Comparison of ENCODE assay signal across 8 cellular contexts in the genomic region with DNA sequence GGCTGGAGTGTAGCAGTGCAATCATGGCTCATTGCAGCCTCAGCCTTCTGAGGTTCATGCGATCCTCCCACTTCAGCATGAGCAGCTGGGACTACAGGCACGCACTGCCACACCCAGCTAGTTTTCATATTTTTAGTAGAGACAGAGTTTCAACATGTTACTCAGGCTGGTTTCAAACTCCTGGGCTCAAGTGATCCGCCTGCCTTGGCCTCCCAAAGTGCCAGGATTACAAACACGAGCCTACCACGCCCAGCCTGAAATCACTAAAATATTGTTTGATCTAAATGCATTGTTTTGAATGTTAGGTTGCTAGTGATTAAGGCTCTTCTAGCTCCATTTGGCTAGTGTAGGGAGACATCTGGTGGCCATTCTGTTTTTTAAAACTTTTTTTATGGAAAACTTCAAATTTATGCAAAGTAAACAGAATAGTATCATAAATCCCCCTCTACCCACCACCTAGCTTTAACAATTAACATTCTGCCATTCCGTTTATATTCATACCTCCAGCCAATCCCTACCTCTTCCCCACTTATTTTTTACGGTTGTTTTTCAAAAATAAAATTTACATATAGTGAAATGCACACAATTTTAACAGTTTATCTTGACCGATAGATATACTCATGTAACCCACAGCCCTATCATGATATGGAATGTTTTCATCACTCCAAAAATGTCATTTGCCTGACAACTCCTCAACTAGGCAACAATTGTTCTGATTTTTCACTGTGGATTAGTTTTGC. TPM values are rescaled to one million over a fixed set of nuclear protein-coding genes. Genes with fewer than 3 reads are reported as not detected.
DNase-seq lines count a peak whose midpoint lies in the region; ATAC-seq, FAIRE-seq and TF ChIP-seq lines count a peak whose summit lies in the region.

No MANE protein-coding gene starts in this region.

- no peaks in the 10 kb centered on the region for H3K36me3 Mint-ChIP-seq in natural killer cell
- H3K36me3 Mint-ChIP-seq in natural killer cell treated with Interleukin-12 subunit alpha and Interleukin-12 subunit beta and Interleukin-15 and Interleukin-18, amount 100 ng/mL, for 72 hours = no peaks in the 10 kb centered on the region
- H3K36me3 Mint-ChIP-seq in activated T-cell treated with anti-CD3 and anti-CD28 coated beads, Interleukin-2, amount 50 U/mL, for 4 hours (ENCODE audit: insufficient read depth) = no peaks in the 10 kb centered on the region

- no peak for DNase-seq in natural killer cell
- no peak for DNase-seq in natural killer cell treated with Interleukin-12 subunit alpha and Interleukin-12 subunit beta and Interleukin-15 and Interleukin-18, amount 100 ng/mL, for 72 hours (ENCODE audit: low spot score)
- DNase-seq in NCI-H146 (lab: John Stamatoyannopoulos, UW) = peak; percentile 61
- no peak for DNase-seq in WERI-Rb-1
- DNase-seq in left cardiac atrium = peak; percentile 32
- peak; percentile 17 for DNase-seq in small intestine
- DNase-seq in RCC 7860 (ENCODE audit: low spot score) = no peak
- no peak for DNase-seq in activated T-cell treated with anti-CD3 and anti-CD28 coated beads, Interleukin-2, amount 50 U/mL, for 4 hours

- intact Hi-C loops in natural killer cell (cut with micrococcal nuclease) (loop anchor here (2.0 to 5.0 kb wide), 2 partner anchors 123 to 275 kb away; no protein-coding TSS in a partner anchor), left cardiac atrium (cut with DNase I) (loop anchor here (2.0 to 5.0 kb wide), 2 partner anchors 121 to 123 kb away; no protein-coding TSS in a partner anchor)

- 9 to 29% (median 21%) methylated on average over 8 of the region's 8 CpGs for WGBS in small intestine, 3 donors

- H3K4me3 Mint-ChIP-seq in natural killer cell = no peak overlapping the region
- no peak overlapping the region for H3K4me3 Mint-ChIP-seq in natural killer cell treated with Interleukin-12 subunit alpha and Interleukin-12 subunit beta and Interleukin-15 and Interleukin-18, amount 100 ng/mL, for 72 hours
- no peak overlapping the region for H3K4me3 Mint-ChIP-seq in activated T-cell treated with anti-CD3 and anti-CD28 coated beads, Interleukin-2, amount 50 U/mL, for 4 hours

- no peaks in the 10 kb centered on the region for H3K4me1 Mint-ChIP-seq in natural killer cell
- no peaks in the 10 kb centered on the region for H3K4me1 Mint-ChIP-seq in natural killer cell treated with Interleukin-12 subunit alpha and Interleukin-12 subunit beta and Interleukin-15 and Interleukin-18, amount 100 ng/mL, for 72 hours (ENCODE audit: low read depth in 2 of 2)
- no peaks in the 10 kb centered on the region for H3K4me1 Mint-ChIP-seq in activated T-cell treated with anti-CD3 and anti-CD28 coated beads, Interleukin-2, amount 50 U/mL, for 4 hours (ENCODE audit: low read depth)

- H3K36me3 ChIP-seq in WERI-Rb-1 = no peaks in the 10 kb centered on the region
- H3K36me3 ChIP-seq in small intestine (ENCODE audit: control insufficient read depth in 2 of 2, insufficient read depth in 2 of 2, low read length in 2 of 2) = no peaks in the 10 kb centered on the region

- ATAC-seq in natural killer cell (peak in 1 of 3 donors; percentile 38), left cardiac atrium (peak; percentile 71 to 90)
- no peak for ATAC-seq in natural killer cell treated with Interleukin-12 subunit alpha and Interleukin-12 subunit beta and Interleukin-15 and Interleukin-18, amount 100 ng/mL, for 72 hours
- ATAC-seq in activated T-cell treated with anti-CD3 and anti-CD28 coated beads, Interleukin-2, amount 50 U/mL, for 4 hours = no peak

- no peak overlapping the region for H3K27ac Mint-ChIP-seq in natural killer cell
- H3K27ac Mint-ChIP-seq in natural killer cell treated with Interleukin-12 subunit alpha and Interleukin-12 subunit beta and Interleukin-15 and Interleukin-18, amount 100 ng/mL, for 72 hours = no peak overlapping the region

- no peak overlapping the region for H3K27ac ChIP-seq in WERI-Rb-1
- no peak overlapping the region for H3K27ac ChIP-seq in small intestine (ENCODE audit: low read depth in 1 of 2, low read length in 1 of 2)

- H3K4me3 ChIP-seq in WERI-Rb-1 (ENCODE audit: low read depth, low read length) = no peak overlapping the region
- H3K4me3 ChIP-seq in small intestine (ENCODE audit: low read depth in 1 of 2, low read length in 2 of 2) = no peak overlapping the region

- FAIRE-seq in small intestine (lab: Jason Lieb, UNC) (no peak), RCC 7860 (lab: Jason Lieb, UNC) (no peak)

- no peaks in the 10 kb centered on the region for H3K4me1 ChIP-seq in small intestine (ENCODE audit: control insufficient read depth in 2 of 2, insufficient read depth in 1 of 2, low read depth in 1 of 2, low read length in 1 of 2)

- H3K27me3 ChIP-seq in WERI-Rb-1 (ENCODE audit: insufficient read depth, low read depth, severe bottlenecking) = no peaks in the 10 kb centered on the region
- H3K27me3 ChIP-seq in small intestine (ENCODE audit: control insufficient read depth in 2 of 2, insufficient read depth in 2 of 2, low read length in 2 of 2) = peaks cover 0 to 5% of the 10 kb centered on the region in 2 donors

- H3K9me3 Mint-ChIP-seq in natural killer cell = no peaks in the 10 kb centered on the region
- no peaks in the 10 kb centered on the region for H3K9me3 Mint-ChIP-seq in natural killer cell treated with Interleukin-12 subunit alpha and Interleukin-12 subunit beta and Interleukin-15 and Interleukin-18, amount 100 ng/mL, for 72 hours
- peaks cover 8% of the 10 kb centered on the region for H3K9me3 Mint-ChIP-seq in activated T-cell treated with anti-CD3 and anti-CD28 coated beads, Interleukin-2, amount 50 U/mL, for 4 hours

- H3K9me3 ChIP-seq in WERI-Rb-1 (ENCODE audit: severe bottlenecking) = no peaks in the 10 kb centered on the region
- H3K9me3 ChIP-seq in small intestine (ENCODE audit: control insufficient read depth, low read depth) = no peaks in the 10 kb centered on the region

- peaks cover 0 to 26% of the 10 kb centered on the region in 2 donors for H3K27me3 Mint-ChIP-seq in natural killer cell (ENCODE audit: low read depth in 2 of 2)
- H3K27me3 Mint-ChIP-seq in natural killer cell treated with Interleukin-12 subunit alpha and Interleukin-12 subunit beta and Interleukin-15 and Interleukin-18, amount 100 ng/mL, for 72 hours = peaks cover 0 to 6% of the 10 kb centered on the region in 2 donors
- H3K27me3 Mint-ChIP-seq in activated T-cell treated with anti-CD3 and anti-CD28 coated beads, Interleukin-2, amount 50 U/mL, for 4 hours (ENCODE audit: low read depth) = peaks cover 15% of the 10 kb centered on the region

- TF ChIP-seq CTCF in natural killer cell (IDR thresholded peaks at IDR 0.05) (peak; percentile 57), WERI-Rb-1 (IDR thresholded peaks at IDR 0.05; ENCODE audit: low read depth, low read length) (peak; percentile 29; the same call in 1 of the 2 replicates)

RNA-seq across cellular contexts. Expression of gene MYO1H, which starts 37.8 kb away (rescaled TPM):
- total RNA-seq in natural killer cell (not detected), left cardiac atrium (1 to 10 TPM in 1 of 2 donors, under 1 TPM in 1; 0.91 to 2.0 TPM)
- not detected for total RNA-seq in natural killer cell treated with Interleukin-12 subunit alpha and Interleukin-12 subunit beta and Interleukin-15 and Interleukin-18, amount 100 ng/mL, for 72 hours
- not detected for polyA plus RNA-seq in small intestine
- not detected for total RNA-seq in activated T-cell treated with anti-CD3 and anti-CD28 coated beads, Interleukin-2, amount 50 U/mL, for 4 hours

Comparison
In these comparisons a context has a peak if more than half of its experiments do, and no peak if none do; other contexts are left out.
1. ATAC-seq: peak in left cardiac atrium (2 of 2); none in natural killer cell treated with Interleukin-12 subunit alpha and Interleukin-12 subunit beta and Interleukin-15 and Interleukin-18, amount 100 ng/mL, for 72 hours (0 of 2) and activated T-cell treated with anti-CD3 and anti-CD28 coated beads, Interleukin-2, amount 50 U/mL, for 4 hours (0 of 2).
2. DNase-seq: peak in NCI-H146 (single experiment), left cardiac atrium (single experiment) and small intestine (single experiment); none in natural killer cell (single experiment), natural killer cell treated with Interleukin-12 subunit alpha and Interleukin-12 subunit beta and Interleukin-15 and Interleukin-18, amount 100 ng/mL, for 72 hours (single experiment), WERI-Rb-1 (single experiment), RCC 7860 (single experiment) and activated T-cell treated with anti-CD3 and anti-CD28 coated beads, Interleukin-2, amount 50 U/mL, for 4 hours (single experiment).